12 cellular contexts compared by ENCODE assay signal in the genomic region with DNA sequence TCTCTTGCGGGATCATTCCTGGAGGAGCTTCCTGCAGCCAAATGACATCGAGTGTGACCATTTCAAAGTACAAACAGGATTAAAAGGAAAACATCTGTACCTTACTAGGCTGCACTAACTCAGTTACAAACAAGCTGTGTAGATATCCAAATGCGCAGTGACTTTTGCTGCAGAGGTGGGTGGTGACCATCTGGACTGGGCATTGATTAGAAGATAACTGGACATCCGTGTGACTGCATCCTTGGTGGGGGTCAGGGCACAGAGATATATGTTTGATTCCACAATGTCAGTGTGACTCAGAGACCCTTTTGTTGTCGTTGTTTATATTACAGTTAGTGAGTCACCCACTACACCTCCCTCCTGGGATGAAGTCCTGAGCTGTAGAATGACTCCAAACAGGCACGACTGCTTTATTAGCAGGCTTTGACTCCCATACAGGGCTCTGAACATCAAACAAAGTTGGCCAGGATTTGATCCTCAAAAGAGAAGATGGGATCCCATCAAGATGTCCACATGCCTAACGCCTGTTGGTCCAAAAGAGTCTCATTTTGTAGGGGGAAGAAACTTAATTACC. TPM values are rescaled to one million over a fixed set of nuclear protein-coding genes. Genes with fewer than 3 reads are reported as not detected.
A peak's percentile ranks its signal among the peaks of the same experiment; 100 is the strongest.
DNase-seq lines count a peak whose midpoint lies in the region; ATAC-seq, FAIRE-seq and TF ChIP-seq lines count a peak whose summit lies in the region.
"Had no signal": no experiment of that assay in that cellular context is flagged by ENCODE, and none has a peak within 500 bp of the region (broad histone marks: within the 10 kb centered on the region; RNA-seq: fewer than 3 reads in every experiment).

No MANE protein-coding gene starts in this region.

- no peak overlapping the region for H4K8ac ChIP-seq in H9 (replicated peaks; ENCODE audit: insufficient read length, low read depth, low read length)

- no peaks in the 10 kb centered on the region for H3K79me1 ChIP-seq in H9 (ENCODE audit: insufficient read depth, low read depth, low read length, poor library complexity, severe bottlenecking)

- no peaks in the 10 kb centered on the region for H3K79me2 ChIP-seq in H9 (ENCODE audit: insufficient read depth, low read length)

- no peak overlapping the region for H3K14ac ChIP-seq in H9 (ENCODE audit: insufficient read depth, low read length)

- H3K27ac ChIP-seq in H9 (ENCODE audit: insufficient read length, low read depth, low read length), result no peak overlapping the region
- H3K27ac ChIP-seq: pancreas, SK-N-MC, upper lobe of right lung had no signal

- H3K23me2 ChIP-seq in H9 (ENCODE audit: insufficient read length, low read depth, low read length, poor library complexity, severe bottlenecking), result no peaks in the 10 kb centered on the region

- peak; percentile 82 for FAIRE-seq in RCC 7860 (lab: Jason Lieb, UNC)
- FAIRE-seq: pancreas had no signal

- DNase-seq in H4 (ENCODE audit: low spot score) (peak; percentile 98), RCC 7860 (ENCODE audit: low spot score) (peak; percentile 73), skeletal muscle cell (ENCODE audit: low read depth) (peak; percentile 14), NCI-H1694 (lab: John Stamatoyannopoulos, UW) (no peak), GOT3 (lab: John Stamatoyannopoulos, UW) (no peak), H9 (no peak)
- DNase-seq: activated CD4-positive, alpha-beta memory T cell treated with anti-CD3 and anti-CD28 coated beads, Interleukin-2, amount 10 ng/mL, durations not matched to agents 7 days and 5 days; left cardiac atrium; pancreas; upper lobe of right lung had no signal

- H3K4me2 ChIP-seq in H9 (ENCODE audit: insufficient read depth, insufficient read length, low read length), result no peak overlapping the region

- H2AFZ ChIP-seq in H9 (ENCODE audit: low read length), result no peak overlapping the region

- H4K20me1 ChIP-seq in H9 (ENCODE audit: control insufficient read depth, insufficient read depth, insufficient read length), result no peaks in the 10 kb centered on the region

- no peak overlapping the region for H2BK5ac ChIP-seq in H9 (ENCODE audit: insufficient read length, low read length)

- H3K23ac ChIP-seq in H9 (ENCODE audit: insufficient read length, low read depth, low read length), result no peak overlapping the region

- H2AK5ac ChIP-seq in H9 (ENCODE audit: insufficient read length, low read length), result no peak overlapping the region

- H3K27ac Mint-ChIP-seq in H9, result peak overlapping the region in 1 of 3 experiments; percentile 80; a peak in 1 of 7 replicates
- H3K27ac Mint-ChIP-seq: activated CD4-positive, alpha-beta memory T cell treated with anti-CD3 and anti-CD28 coated beads, Interleukin-2, amount 10 ng/mL, durations not matched to agents 7 days and 5 days had no signal

- no peak overlapping the region for H2BK12ac ChIP-seq in H9 (ENCODE audit: insufficient read length, low read depth, low read length)

- no peaks in the 10 kb centered on the region for H3K9me3 ChIP-seq in H9 (ENCODE audit: control insufficient read depth, low read depth, low read length)
- H3K9me3 ChIP-seq: pancreas, upper lobe of right lung had no signal

- H3K27me3 Mint-ChIP-seq in H9 (ENCODE audit: low read depth), result peaks cover 2% of the 10 kb centered on the region; the same call in 1 of the 2 replicates

- H3K4me1 ChIP-seq in H9 (ENCODE audit: insufficient read depth, low read length), result no peaks in the 10 kb centered on the region; the same call in 1 of the 2 replicates
- H3K4me1 ChIP-seq: pancreas, upper lobe of right lung had no signal

- H3K36me3 Mint-ChIP-seq in H9 (ENCODE audit: insufficient read depth in 1 of 3, low read depth in 3 of 3), result peaks cover 0 to 10% (median 0%) of the 10 kb centered on the region in 3 experiments; a peak in 2 of 7 replicates

- no CpG with 5 or more reads among the region's 7 CpGs for WGBS in H9 (ENCODE audit: extremely low coverage, insufficient read length, low lambda C conversion rate)

- H3K4me3 Mint-ChIP-seq in H9, result no peak overlapping the region; a peak in 1 of 5 replicates
- H3K4me3 Mint-ChIP-seq: activated CD4-positive, alpha-beta memory T cell treated with anti-CD3 and anti-CD28 coated beads, Interleukin-2, amount 10 ng/mL, durations not matched to agents 7 days and 5 days had no signal

- H3K9ac ChIP-seq in H9 (ENCODE audit: extremely low read depth, insufficient read length, low read length), result no peak overlapping the region

- no peak overlapping the region for H3K56ac ChIP-seq in H9 (ENCODE audit: insufficient read length, low read depth, low read length)

- no peak overlapping the region for H2BK15ac ChIP-seq in H9 (ENCODE audit: low read depth, low read length)

- H3K4me3 ChIP-seq in skeletal muscle cell (ENCODE audit: low read depth, low read length), result no peak overlapping the region
- H3K4me3 ChIP-seq: pancreas, SK-N-MC, upper lobe of right lung had no signal

- H4K5ac ChIP-seq in H9 (ENCODE audit: insufficient read length, low read depth, low read length), result no peak overlapping the region

- H2BK20ac ChIP-seq in H9 (ENCODE audit: low read depth, low read length, poor library complexity, severe bottlenecking), result no peak overlapping the region

- no peak overlapping the region for H4K91ac ChIP-seq in H9 (ENCODE audit: insufficient read length, low read depth, low read length)

- H3K4me1 Mint-ChIP-seq in H9, result peaks cover 13 to 29% of the 10 kb centered on the region in 2 experiments
- H3K4me1 Mint-ChIP-seq: activated CD4-positive, alpha-beta memory T cell treated with anti-CD3 and anti-CD28 coated beads, Interleukin-2, amount 10 ng/mL, durations not matched to agents 7 days and 5 days had no signal

- no peak overlapping the region for H3K4ac ChIP-seq in H9 (ENCODE audit: low read depth, low read length)

- no peak overlapping the region for H3K18ac ChIP-seq in H9 (ENCODE audit: insufficient read length, low read depth, low read length)

- peak; percentile 76 for ATAC-seq in esophagus mucosa
- ATAC-seq: left cardiac atrium, pancreas, upper lobe of right lung had no signal

- no peak for TF ChIP-seq CTCF in H9 (conservative IDR thresholded peaks at IDR 0.05)

- peaks cover 7 to 9% of the 10 kb centered on the region in 2 experiments; a peak in 2 of 5 replicates for H3K9me3 Mint-ChIP-seq in H9

- no peak overlapping the region for H2BK120ac ChIP-seq in H9 (ENCODE audit: low read depth, low read length, poor library complexity, severe bottlenecking)

- H3K27me3 ChIP-seq in H9 (ENCODE audit: insufficient read depth, low read length), result no peaks in the 10 kb centered on the region
- H3K27me3 ChIP-seq: pancreas, upper lobe of right lung had no signal

- H3T11ph ChIP-seq in H9 (ENCODE audit: low read length), result no peak overlapping the region

RNA-seq across cellular contexts. Expression of a gene that starts 56.7 kb away (rescaled TPM):
- 5.1 and 7.4 TPM in 2 replicates for total RNA-seq in H4 (2014; rRNA removed; shearing (Covaris generic))
- total RNA-seq in esophagus mucosa (1.0 TPM), H9 (2021) (8.4 and 8.7 TPM in 2 replicates)

Comparison
In these comparisons a context has a peak if more than half of its experiments do, and no peak if none do; other contexts are left out.
1. DNase-seq: peak in H4 (single experiment), RCC 7860 (single experiment) and skeletal muscle cell (single experiment); none in NCI-H1694 (single experiment), GOT3 (single experiment) and H9 (single experiment).